ENCODE assay signal across 8 cellular contexts in the genomic region with DNA sequence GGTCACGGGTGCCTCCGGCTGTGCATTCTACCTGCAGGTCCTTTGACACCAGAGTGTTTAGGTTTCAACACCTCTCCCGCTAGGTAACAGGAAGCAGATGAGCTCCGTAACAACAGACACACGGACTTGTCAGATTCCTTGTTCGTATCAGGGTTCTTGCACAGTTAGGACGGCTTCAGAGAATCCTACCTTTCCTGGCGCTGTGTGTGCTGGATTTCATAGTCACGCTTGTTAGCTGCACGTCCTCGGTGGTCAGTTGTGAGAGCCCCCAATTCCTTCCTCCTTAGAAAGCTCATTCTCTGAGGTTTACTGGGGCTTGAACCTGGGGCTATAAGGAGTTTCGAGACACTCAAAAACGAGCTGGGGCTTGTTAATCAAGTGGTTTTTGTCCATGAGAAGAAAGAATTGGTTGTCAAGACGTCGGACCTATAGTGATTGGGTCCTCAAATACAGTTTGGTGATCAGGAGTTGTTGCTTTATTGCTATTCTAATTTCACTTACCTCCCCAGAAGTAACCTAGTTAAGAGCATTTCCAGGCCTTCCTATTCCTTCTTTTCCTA. TPM values are rescaled to one million over a fixed set of nuclear protein-coding genes. Genes with fewer than 3 reads are reported as not detected.
DNase-seq lines count a peak whose midpoint lies in the region; ATAC-seq and TF ChIP-seq lines count a peak whose summit lies in the region.

No MANE protein-coding gene starts in this region.

- H3K9me3 ChIP-seq in fibroblast of lung (ENCODE audit: control insufficient read depth, insufficient read depth, low read depth, low read length) (no peaks in the 10 kb centered on the region), prostate gland (no peaks in the 10 kb centered on the region)

- H2AFZ ChIP-seq in fibroblast of lung (ENCODE audit: low read length) = no peak overlapping the region

- peaks cover 2% of the 10 kb centered on the region for H3K36me3 ChIP-seq in fibroblast of lung (ENCODE audit: control insufficient read depth, insufficient read depth, low read length)
- no peaks in the 10 kb centered on the region for H3K36me3 ChIP-seq in prostate gland

- peak overlapping the region; percentile 60 to 94 (median 78) for H3K4me3 ChIP-seq in fibroblast of lung (replicated peaks in 1 of 4; ENCODE audit: control extremely low read depth in 1 of 4, insufficient read depth in 1 of 4, low read depth in 3 of 4, low read length in 4 of 4)
- H3K4me3 ChIP-seq in prostate gland = peak overlapping the region; percentile 46 to 47

- H4K20me1 ChIP-seq in fibroblast of lung (ENCODE audit: control insufficient read depth, extremely low read depth, insufficient read depth, low read length) = no peaks in the 10 kb centered on the region

- H3K27me3 ChIP-seq in fibroblast of lung (ENCODE audit: control insufficient read depth, insufficient read depth, low read length) (no peaks in the 10 kb centered on the region), prostate gland (replicated peaks; ENCODE audit: insufficient read depth) (no peaks in the 10 kb centered on the region)

- TF ChIP-seq CTCF in fibroblast of lung (conservative IDR thresholded peaks at IDR 0.05 in 1 of 2, IDR thresholded peaks at IDR 0.05 in 1 of 2; ENCODE audit: low read depth in 1 of 2, low read length in 2 of 2) (no peak), prostate gland (IDR thresholded peaks at IDR 0.05) (no peak)

- no peaks in the 10 kb centered on the region for H3K9me3 Mint-ChIP-seq in activated naive CD4-positive, alpha-beta T cell treated with anti-CD3 and anti-CD28 coated beads, Interleukin-2, amount 50 U/mL, for 24 hours

- intact Hi-C loops in prostate gland (cut with DNase I) = loop anchor here (2.0 to 5.0 kb wide), 2 partner anchors 33 to 38 kb away; partner anchors contain the start of genes ACP2 and ARFGAP2

- no peak for DNase-seq in activated naive CD4-positive, alpha-beta T cell treated with anti-CD3 and anti-CD28 coated beads, Interleukin-2, amount 50 U/mL, for 16 hours
- DNase-seq in SHP77 treated with DMSO at 0.1 percent for 48 hours (lab: John Stamatoyannopoulos, UW) (peak; percentile 44), fibroblast of lung (ENCODE audit: low read depth in 2 of 2) (peak in 1 of 2 donors; percentile 5), prostate gland (ENCODE audit: low spot score) (no peak), HK-2 (ENCODE audit: unreplicated experiment) (no peak), mucosa of gallbladder (ENCODE audit: low spot score) (no peak)

- peaks cover 42% of the 10 kb centered on the region for H3K4me1 Mint-ChIP-seq in activated naive CD4-positive, alpha-beta T cell treated with anti-CD3 and anti-CD28 coated beads, Interleukin-2, amount 50 U/mL, for 24 hours

- H3K27ac ChIP-seq in fibroblast of lung (ENCODE audit: insufficient read depth, low read length) = peak overlapping the region; percentile 96
- peak overlapping the region; percentile 94 to 95 for H3K27ac ChIP-seq in prostate gland

- peak overlapping the region; percentile 100 for H3K4me3 Mint-ChIP-seq in activated naive CD4-positive, alpha-beta T cell treated with anti-CD3 and anti-CD28 coated beads, Interleukin-2, amount 50 U/mL, for 24 hours

- 4% methylated on average over 15 of the region's 15 CpGs for WGBS in prostate gland

- H3K9ac ChIP-seq in fibroblast of lung (ENCODE audit: insufficient read depth, low read length) = peak overlapping the region; percentile 68

- no peak for ATAC-seq in GM21619 (IDR thresholded peaks at IDR 0.05; ENCODE audit: unreplicated experiment)

- peak overlapping the region; percentile 100 for H3K27ac Mint-ChIP-seq in activated naive CD4-positive, alpha-beta T cell treated with anti-CD3 and anti-CD28 coated beads, Interleukin-2, amount 50 U/mL, for 24 hours

- no peaks in the 10 kb centered on the region for H3K27me3 Mint-ChIP-seq in activated naive CD4-positive, alpha-beta T cell treated with anti-CD3 and anti-CD28 coated beads, Interleukin-2, amount 50 U/mL, for 24 hours

- H3K4me1 ChIP-seq in fibroblast of lung (ENCODE audit: control insufficient read depth, extremely low read depth, insufficient read depth, low read length) (peaks cover 19% of the 10 kb centered on the region), prostate gland (replicated peaks) (peaks cover 15% of the 10 kb centered on the region)

- H3K36me3 Mint-ChIP-seq in activated naive CD4-positive, alpha-beta T cell treated with anti-CD3 and anti-CD28 coated beads, Interleukin-2, amount 50 U/mL, for 24 hours = peaks cover 14% of the 10 kb centered on the region

- peaks cover 18% of the 10 kb centered on the region for H3K79me2 ChIP-seq in fibroblast of lung (ENCODE audit: control insufficient read depth, insufficient read depth, low read length)

- peak overlapping the region; percentile 98 for H3K4me2 ChIP-seq in fibroblast of lung (ENCODE audit: extremely low read depth, insufficient read depth, low read length)

- TF ChIP-seq POLR2A in prostate gland (IDR thresholded peaks at IDR 0.05) = no peak

RNA-seq across cellular contexts. Expression of gene DDB2, which starts 0.7 kb away (rescaled TPM):
- 53.4 and 70.0 TPM in 2 replicates for total RNA-seq in fibroblast of lung
- 21.2 and 45.4 TPM in 2 replicates for polyA plus RNA-seq in fibroblast of lung
- 20.2 and 43.1 TPM in 2 replicates for polyA plus RNA-seq in fibroblast of lung (2012)
- polyA minus RNA-seq in fibroblast of lung (ENCODE audit: low replicate concordance) = 8.8 and 32.4 TPM in 2 replicates
- total RNA-seq in prostate gland = 10 to 100 TPM; 27.4 to 41.3 TPM
- total RNA-seq in mucosa of gallbladder = 22.7 TPM

RNA-seq across cellular contexts. Expression of gene PACSIN3, which starts 29.2 kb away (rescaled TPM):
- total RNA-seq in fibroblast of lung (19.8 and 20.0 TPM in 2 replicates), prostate gland (10 to 100 TPM; 38.3 to 92.3 TPM), mucosa of gallbladder (34.4 TPM)
- polyA plus RNA-seq in fibroblast of lung = 7.0 and 10.8 TPM in 2 replicates
- polyA plus RNA-seq in fibroblast of lung (2012) = 14.2 and 18.4 TPM in 2 replicates
- 6.6 and 16.7 TPM in 2 replicates for polyA minus RNA-seq in fibroblast of lung (ENCODE audit: low replicate concordance)

RNA-seq across cellular contexts. Expression of gene ACP2, which starts 33.2 kb away (rescaled TPM):
- 16.2 and 23.9 TPM in 2 replicates for total RNA-seq in fibroblast of lung
- polyA plus RNA-seq in fibroblast of lung = 18.9 and 25.6 TPM in 2 replicates
- 26.8 and 33.2 TPM in 2 replicates for polyA plus RNA-seq in fibroblast of lung (2012)
- 87.1 and 94.1 TPM in 2 replicates for polyA minus RNA-seq in fibroblast of lung (ENCODE audit: low replicate concordance)
- 100 to 1,000 TPM in 1 of 2 donors, 10 to 100 TPM in 1; 94.6 to 104 TPM for total RNA-seq in prostate gland
- total RNA-seq in mucosa of gallbladder = 48.5 TPM

RNA-seq across cellular contexts. Expression of gene ARFGAP2, which starts 38.8 kb away (rescaled TPM):
- 68.1 and 80.4 TPM in 2 replicates for total RNA-seq in fibroblast of lung
- 50.1 and 68.7 TPM in 2 replicates for polyA plus RNA-seq in fibroblast of lung
- polyA plus RNA-seq in fibroblast of lung (2012) = 48.5 and 66.0 TPM in 2 replicates
- 91.4 and 169 TPM in 2 replicates for polyA minus RNA-seq in fibroblast of lung (ENCODE audit: low replicate concordance)
- 100 to 1,000 TPM; 111 to 146 TPM for total RNA-seq in prostate gland
- total RNA-seq in mucosa of gallbladder = 91.8 TPM

RNA-seq across cellular contexts. Expression of gene NR1H3, which starts 42.4 kb away (rescaled TPM):
- total RNA-seq in fibroblast of lung = 55.5 and 56.3 TPM in 2 replicates
- polyA plus RNA-seq in fibroblast of lung = 16.9 and 21.3 TPM in 2 replicates
- polyA plus RNA-seq in fibroblast of lung (2012) = 22.8 and 29.0 TPM in 2 replicates
- 34.5 and 95.8 TPM in 2 replicates for polyA minus RNA-seq in fibroblast of lung (ENCODE audit: low replicate concordance)
- total RNA-seq in prostate gland = 10 to 100 TPM; 31.8 to 34.2 TPM
- 33.5 TPM for total RNA-seq in mucosa of gallbladder
